Comparison of ENCODE assay signal across 1 cellular context in genomic region chr7:107661865-107662379, GRCh38.
TF ChIP-seq lines count a peak whose summit lies in the region.

No MANE protein-coding gene starts in this region.

TF ChIP-seq in GM12878, 131 proteins besides CTCF, POLR2A, EP300 and RAD21:
- TF ChIP-seq ZNF207 (IDR thresholded peaks at IDR 0.05; ENCODE audit: borderline replicate concordance) = no peak
- no peak for TF ChIP-seq BHLHE40 (IDR thresholded peaks at IDR 0.05; ENCODE audit: borderline replicate concordance in 1 of 2, low read depth in 2 of 2, low read length in 1 of 2)
- no peak for TF ChIP-seq NFYA (IDR thresholded peaks at IDR 0.05; ENCODE audit: borderline replicate concordance, low read depth, low read length)
- no peak for TF ChIP-seq USF2 (IDR thresholded peaks at IDR 0.05; ENCODE audit: borderline replicate concordance, low read depth, low read length)
- TF ChIP-seq USF1 (IDR thresholded peaks at IDR 0.05; ENCODE audit: borderline replicate concordance, extremely low read length, insufficient read depth, low read depth, low read length) = no peak
- TF ChIP-seq RELA (IDR thresholded peaks at IDR 0.05; ENCODE audit: borderline replicate concordance, partially characterized antibody) = no peak
- no peak for TF ChIP-seq TARDBP (IDR thresholded peaks at IDR 0.05; ENCODE audit: borderline replicate concordance)
- TF ChIP-seq ESRRA (IDR thresholded peaks at IDR 0.05; ENCODE audit: low read length) = no peak
- no peak for TF ChIP-seq SPI1 (IDR thresholded peaks at IDR 0.05; ENCODE audit: borderline replicate concordance, insufficient read depth, low read depth, low read length)
- no peak for TF ChIP-seq RAD51 (IDR thresholded peaks at IDR 0.05)
- TF ChIP-seq TCF3 (IDR thresholded peaks at IDR 0.05; ENCODE audit: borderline replicate concordance, insufficient read depth, low read depth, low read length) = no peak
- no peak for TF ChIP-seq YBX1 (IDR thresholded peaks at IDR 0.05)
- no peak for TF ChIP-seq NRF1 (conservative IDR thresholded peaks at IDR 0.05; ENCODE audit: low read depth, low read length)
TF ChIP-seq in GM12878: peak in this region for 0.
